In the genomic region with DNA sequence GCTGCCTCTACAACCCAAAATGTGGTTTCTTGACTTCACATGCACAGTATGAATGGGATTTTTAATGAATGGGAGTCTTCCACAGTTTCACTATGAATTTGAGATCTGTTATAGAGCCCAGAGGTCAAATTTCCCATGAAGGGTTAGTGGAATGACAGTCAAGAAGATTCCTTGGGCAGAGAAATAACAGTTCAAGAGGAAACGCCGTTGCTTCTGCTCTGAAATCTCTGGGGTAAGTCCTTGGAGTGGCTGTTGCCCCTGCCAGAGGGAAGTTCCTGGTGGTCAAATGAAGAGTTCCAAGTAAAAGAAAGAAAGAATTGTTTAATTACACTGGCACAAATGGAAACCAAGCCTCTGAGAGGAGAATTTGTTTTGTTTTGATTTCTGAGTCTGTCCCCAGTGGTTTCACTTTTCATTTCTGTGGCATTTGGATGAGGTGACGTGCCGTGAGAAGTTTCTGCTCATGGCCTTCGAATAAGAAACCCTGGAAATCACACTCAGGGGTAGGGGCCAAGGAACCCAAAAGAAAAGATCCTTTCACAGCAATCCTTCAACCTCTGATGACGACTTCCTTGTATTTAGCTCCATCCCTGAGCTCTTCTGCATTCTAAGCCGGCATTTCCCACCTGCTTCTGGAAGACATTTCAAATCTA, we compare ENCODE assay signal across 8 cellular contexts.
A peak's percentile ranks its signal among the peaks of the same experiment; 100 is the strongest.
DNase-seq lines count a peak whose midpoint lies in the region; ATAC-seq lines count a peak whose summit lies in the region.

No MANE protein-coding gene starts in this region.

- H2BK120ac ChIP-seq in neuronal stem cell (ENCODE audit: low read depth, low read length), result no peak overlapping the region

- H3K36me3 Mint-ChIP-seq in activated CD4-positive, alpha-beta T cell treated with anti-CD3 and anti-CD28 coated beads for 36 hours (ENCODE audit: low read depth), result no peaks in the 10 kb centered on the region
- H3K36me3 Mint-ChIP-seq in activated naive CD4-positive, alpha-beta T cell treated with anti-CD3 and anti-CD28 coated beads, Interleukin-2, amount 50 U/mL, for 72 hours, result no peaks in the 10 kb centered on the region

- H3K27me3 ChIP-seq in neuronal stem cell (ENCODE audit: control insufficient read depth in 3 of 3, insufficient read depth in 3 of 3, low read depth in 1 of 3, low read length in 3 of 3), result no peaks in the 10 kb centered on the region

- H3K4me3 ChIP-seq in neuronal stem cell (ENCODE audit: low read length in 2 of 2), result no peak overlapping the region

- no CpG with 5 or more reads among the region's 7 CpGs for WGBS in neuronal stem cell (ENCODE audit: extremely low coverage in 2 of 2, insufficient read length in 2 of 2, insufficient replicate concordance in 1 of 2), 2 donors

- no peak overlapping the region for H3K14ac ChIP-seq in neuronal stem cell (ENCODE audit: low read length)

- no peaks in the 10 kb centered on the region for H3K36me3 ChIP-seq in neuronal stem cell (replicated peaks in 1 of 2; ENCODE audit: control insufficient read depth in 2 of 2, insufficient read depth in 2 of 2, low read length in 2 of 2)

- no peak overlapping the region for H2BK12ac ChIP-seq in neuronal stem cell (ENCODE audit: low read length)

- peak overlapping the region; percentile 23 for H2AFZ ChIP-seq in neuronal stem cell (ENCODE audit: low read length)

- H3K9me3 ChIP-seq in neuronal stem cell (replicated peaks in 1 of 2; ENCODE audit: control insufficient read depth in 2 of 2, insufficient read depth in 1 of 2, low read depth in 1 of 2, low read length in 2 of 2), result no peaks in the 10 kb centered on the region

- no peak overlapping the region for H3K9ac ChIP-seq in neuronal stem cell (ENCODE audit: low read depth, low read length, poor library complexity)

- ATAC-seq in activated CD4-positive, alpha-beta T cell treated with anti-CD3 and anti-CD28 coated beads for 36 hours, result peak; percentile 77
- peak; percentile 87 for ATAC-seq in HG02938 (IDR thresholded peaks at IDR 0.05; ENCODE audit: unreplicated experiment)
- peak; percentile 40 to 41 for ATAC-seq in activated naive CD4-positive, alpha-beta T cell treated with anti-CD3 and anti-CD28 coated beads, Interleukin-2, amount 50 U/mL, for 72 hours

- POLR2A ChIA-PET in activated CD4-positive, alpha-beta T cell treated with anti-CD3 and anti-CD28 coated beads for 36 hours (lab: Charles Lee), result no interaction called here

- no peak overlapping the region for H4K8ac ChIP-seq in neuronal stem cell (ENCODE audit: low read depth, low read length)

- no peak overlapping the region for H3K4me2 ChIP-seq in neuronal stem cell (ENCODE audit: insufficient read depth, low read length, poor library complexity, severe bottlenecking)

- no peak overlapping the region for H2AK5ac ChIP-seq in neuronal stem cell (ENCODE audit: low read depth, low read length)

- peaks cover 10% of the 10 kb centered on the region for H3K4me1 Mint-ChIP-seq in activated CD4-positive, alpha-beta T cell treated with anti-CD3 and anti-CD28 coated beads for 36 hours

- no peak overlapping the region for H3K23ac ChIP-seq in neuronal stem cell (ENCODE audit: low read depth, low read length, poor library complexity)

- H3K79me1 ChIP-seq in neuronal stem cell (ENCODE audit: low read depth, low read length), result no peaks in the 10 kb centered on the region

- DNase-seq in activated CD4-positive, alpha-beta T cell treated with anti-CD3 and anti-CD28 coated beads for 36 hours, result peak; percentile 40
- no peak for DNase-seq in activated CD4-positive, alpha-beta T cell treated with anti-CD3 and anti-CD28 coated beads for 1 hour
- no peak for DNase-seq in activated naive CD4-positive, alpha-beta T cell treated with anti-CD3 and anti-CD28 coated beads, Interleukin-2, amount 50 U/mL, for 72 hours (ENCODE audit: low spot score in 2 of 2)
- DNase-seq in neuronal stem cell (ENCODE audit: low spot score) (no peak), SHP77 (lab: John Stamatoyannopoulos, UW) (no peak), amygdala (lab: John Stamatoyannopoulos, UW) (no peak), NCI-H1436 treated with DMSO at 0.1 percent for 48 hours (lab: John Stamatoyannopoulos, UW) (no peak)

- no peak overlapping the region for H2BK5ac ChIP-seq in neuronal stem cell (ENCODE audit: low read length)

- H2BK15ac ChIP-seq in neuronal stem cell (ENCODE audit: low read length), result no peak overlapping the region

- peaks cover 0 to 2% of the 10 kb centered on the region in 2 donors for H3K4me1 ChIP-seq in neuronal stem cell (ENCODE audit: control insufficient read depth in 2 of 2, insufficient read depth in 1 of 2, low read depth in 1 of 2, low read length in 2 of 2)

- H3K27ac ChIP-seq in neuronal stem cell (replicated peaks; ENCODE audit: low read length), result no peak overlapping the region

- no peak overlapping the region for H4K91ac ChIP-seq in neuronal stem cell (ENCODE audit: low read depth, low read length, poor library complexity)

- H3K4me3 Mint-ChIP-seq in activated CD4-positive, alpha-beta T cell treated with anti-CD3 and anti-CD28 coated beads for 36 hours, result peak overlapping the region; percentile 17

- peak overlapping the region; percentile 57 for H3K27ac Mint-ChIP-seq in activated CD4-positive, alpha-beta T cell treated with anti-CD3 and anti-CD28 coated beads for 36 hours
- H3K27ac Mint-ChIP-seq in activated naive CD4-positive, alpha-beta T cell treated with anti-CD3 and anti-CD28 coated beads, Interleukin-2, amount 50 U/mL, for 72 hours, result peak overlapping the region; percentile 31 to 40

- no peak overlapping the region for H3K18ac ChIP-seq in neuronal stem cell (ENCODE audit: low read length)

- H3K27me3 Mint-ChIP-seq in activated CD4-positive, alpha-beta T cell treated with anti-CD3 and anti-CD28 coated beads for 36 hours, result peaks cover 2% of the 10 kb centered on the region

- H3K9me3 Mint-ChIP-seq in activated CD4-positive, alpha-beta T cell treated with anti-CD3 and anti-CD28 coated beads for 36 hours (ENCODE audit: low read depth), result no peaks in the 10 kb centered on the region
- H3K9me3 Mint-ChIP-seq in activated naive CD4-positive, alpha-beta T cell treated with anti-CD3 and anti-CD28 coated beads, Interleukin-2, amount 50 U/mL, for 72 hours, result peaks cover 0 to 5% of the 10 kb centered on the region in 2 donors

- no peak overlapping the region for H3K4ac ChIP-seq in neuronal stem cell (ENCODE audit: low read length)

- CTCF ChIA-PET in activated CD4-positive, alpha-beta T cell treated with anti-CD3 and anti-CD28 coated beads for 36 hours (lab: Charles Lee), result interaction anchor here (0.5 to 1.5 kb wide), 4 partner anchors 7 to 1185 kb away, joined by 3 to 4 read pairs (median 3); no protein-coding TSS in a partner anchor

- intact Hi-C loops in activated CD4-positive, alpha-beta T cell treated with anti-CD3 and anti-CD28 coated beads for 36 hours (cut with DNase I, micrococcal nuclease), result no loop called here
